31 cellular contexts compared by ENCODE assay signal in the genomic region with DNA sequence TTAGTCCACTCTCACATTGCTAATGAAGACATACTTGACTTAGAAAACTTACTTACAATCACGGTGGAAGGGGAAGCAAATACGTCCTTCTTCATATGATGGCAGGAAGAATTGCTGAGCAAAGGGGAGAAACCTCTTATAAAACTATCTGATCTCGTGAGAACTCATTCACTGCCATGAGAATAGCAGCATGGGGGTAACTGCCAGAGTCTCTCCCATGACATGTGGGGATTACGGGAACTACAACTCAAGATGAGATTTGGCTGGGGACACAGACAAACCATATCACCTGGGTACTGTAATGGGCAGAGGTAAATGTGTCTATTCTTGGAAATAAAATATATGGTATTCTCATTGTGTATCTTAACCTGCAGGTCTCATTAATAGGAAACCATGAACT.
"Had no signal": no experiment of that assay in that cellular context is flagged by ENCODE, and none has a peak within 500 bp of the region (broad histone marks: within the 10 kb centered on the region; RNA-seq: fewer than 3 reads in every experiment).

No MANE protein-coding gene starts in this region.

- H3K9me3 ChIP-seq: ascending aorta, breast epithelium, colonic mucosa had no signal

- ATAC-seq: activated naive CD4-positive, alpha-beta T cell treated with anti-CD3 and anti-CD28 coated beads, Interleukin-2, amount 50 U/mL, for 72 hours; activated T-cell treated with anti-CD3 and anti-CD28 coated beads, Interleukin-2, amount 50 U/mL, for 72 hours; esophagus mucosa; T-cell; T-helper 17 cell had no signal

- H3K27ac ChIP-seq: ascending aorta, breast epithelium, cardiac muscle cell, colonic mucosa, WERI-Rb-1 had no signal

- H3K4me1 Mint-ChIP-seq: activated CD4-positive, alpha-beta memory T cell treated with anti-CD3 and anti-CD28 coated beads, Interleukin-2, amount 10 ng/mL, durations not matched to agents 7 days and 5 days; activated CD4-positive, alpha-beta T cell treated with anti-CD3 and anti-CD28 coated beads, Interleukin-2, amount 10 ng/mL, durations not matched to agents 7 days and 5 days; activated naive CD4-positive, alpha-beta T cell treated with anti-CD3 and anti-CD28 coated beads, Interleukin-2, amount 10 ng/mL, durations not matched to agents 7 days and 5 days; activated naive CD8-positive, alpha-beta T cell treated with anti-CD3 and anti-CD28 coated beads, Interleukin-2, amount 10 ng/mL, durations not matched to agents 7 days and 5 days; T-cell; T-helper 17 cell had no signal

- H3K4me3 Mint-ChIP-seq: activated CD4-positive, alpha-beta memory T cell treated with anti-CD3 and anti-CD28 coated beads, Interleukin-2, amount 10 ng/mL, durations not matched to agents 7 days and 5 days; activated CD4-positive, alpha-beta T cell treated with anti-CD3 and anti-CD28 coated beads, Interleukin-2, amount 10 ng/mL, durations not matched to agents 7 days and 5 days; activated naive CD4-positive, alpha-beta T cell treated with anti-CD3 and anti-CD28 coated beads, Interleukin-2, amount 10 ng/mL, durations not matched to agents 7 days and 5 days; activated naive CD8-positive, alpha-beta T cell treated with anti-CD3 and anti-CD28 coated beads, Interleukin-2, amount 10 ng/mL, durations not matched to agents 7 days and 5 days; activated T-cell treated with anti-CD3 and anti-CD28 coated beads, Interleukin-2, amount 50 U/mL, for 24 hours; activated T-cell treated with anti-CD3 and anti-CD28 coated beads, Interleukin-2, amount 50 U/mL, for 72 hours; brain; T-cell; T-helper 17 cell; T-helper 2 cell treated with Interferon-gamma antibody and Interleukin-4, amounts not matched to agents 5 μg/mL and 100 μg/mL, for 36 hours had no signal

- H3K36me3 ChIP-seq: ascending aorta, breast epithelium, cardiac muscle cell, colonic mucosa, WERI-Rb-1 had no signal

- H3K36me3 Mint-ChIP-seq: activated naive CD4-positive, alpha-beta T cell treated with anti-CD3 and anti-CD28 coated beads, Interleukin-2, amount 10 ng/mL, durations not matched to agents 7 days and 5 days; activated naive CD4-positive, alpha-beta T cell treated with anti-CD3 and anti-CD28 coated beads, Interleukin-2, amount 50 U/mL, for 72 hours; activated naive CD8-positive, alpha-beta T cell treated with anti-CD3 and anti-CD28 coated beads, Interleukin-2, amount 10 ng/mL, durations not matched to agents 7 days and 5 days; brain; T-cell had no signal

- H3K27ac Mint-ChIP-seq: activated CD4-positive, alpha-beta memory T cell treated with anti-CD3 and anti-CD28 coated beads, Interleukin-2, amount 10 ng/mL, durations not matched to agents 7 days and 5 days; activated CD4-positive, alpha-beta T cell treated with anti-CD3 and anti-CD28 coated beads, Interleukin-2, amount 10 ng/mL, durations not matched to agents 7 days and 5 days; activated naive CD4-positive, alpha-beta T cell treated with anti-CD3 and anti-CD28 coated beads, Interleukin-2, amount 10 ng/mL, durations not matched to agents 7 days and 5 days; activated naive CD4-positive, alpha-beta T cell treated with anti-CD3 and anti-CD28 coated beads, Interleukin-2, amount 50 U/mL, for 72 hours; activated naive CD8-positive, alpha-beta T cell treated with anti-CD3 and anti-CD28 coated beads, Interleukin-2, amount 10 ng/mL, durations not matched to agents 7 days and 5 days; activated T-cell treated with anti-CD3 and anti-CD28 coated beads, Interleukin-2, amount 50 U/mL, for 24 hours; activated T-cell treated with anti-CD3 and anti-CD28 coated beads, Interleukin-2, amount 50 U/mL, for 72 hours; brain; T-cell; T-helper 17 cell; T-helper 2 cell treated with Interferon-gamma antibody and Interleukin-4, amounts not matched to agents 5 μg/mL and 100 μg/mL, for 36 hours had no signal

- DNase-seq: activated CD4-positive, alpha-beta memory T cell treated with anti-CD3 and anti-CD28 coated beads, Interleukin-2, amount 10 ng/mL, durations not matched to agents 7 days and 5 days; activated CD4-positive, alpha-beta T cell treated with anti-CD3 and anti-CD28 coated beads for 1 hour; activated CD4-positive, alpha-beta T cell treated with anti-CD3 and anti-CD28 coated beads for 4 hours; activated CD4-positive, alpha-beta T cell treated with anti-CD3 and anti-CD28 coated beads, Interleukin-2, amount 10 ng/mL, durations not matched to agents 7 days and 5 days; activated CD4-positive, alpha-beta T cell treated with anti-CD3 and anti-CD28 coated beads, Interleukin-2, amount 50 U/mL, for 4 hours; activated CD4-positive, CD25-positive, alpha-beta regulatory T cell; activated CD8-positive, alpha-beta memory T cell treated with anti-CD3 and anti-CD28 coated beads, Interleukin-2, amount 50 U/mL, for 48 hours; activated gamma-delta T cell; activated naive CD4-positive, alpha-beta T cell; activated naive CD4-positive, alpha-beta T cell treated with anti-CD3 and anti-CD28 coated beads, Interleukin-2, amount 10 ng/mL, durations not matched to agents 7 days and 5 days; activated naive CD8-positive, alpha-beta T cell treated with anti-CD3 and anti-CD28 coated beads, Interleukin-2, amount 10 ng/mL, durations not matched to agents 7 days and 5 days; activated T-cell treated with anti-CD3 and anti-CD28 coated beads for 4 hours; activated T-cell treated with anti-CD3 and anti-CD28 coated beads, Interleukin-2, amount 50 U/mL, for 24 hours; activated T-cell treated with anti-CD3 and anti-CD28 coated beads, Interleukin-2, amount 50 U/mL, for 72 hours; central memory CD4-positive, alpha-beta T cell; cerebellar nuclear complex; colonic mucosa; effector CD8-positive, alpha-beta T cell; foreskin fibroblast; head of caudate nucleus; T-cell; T-helper 17 cell; T1000; WERI-Rb-1 had no signal

- H3K4me1 ChIP-seq: ascending aorta, breast epithelium, colonic mucosa had no signal

- H3K27me3 Mint-ChIP-seq: activated CD4-positive, alpha-beta memory T cell treated with anti-CD3 and anti-CD28 coated beads, Interleukin-2, amount 10 ng/mL, durations not matched to agents 7 days and 5 days; activated CD4-positive, alpha-beta T cell treated with anti-CD3 and anti-CD28 coated beads, Interleukin-2, amount 10 ng/mL, durations not matched to agents 7 days and 5 days; activated naive CD4-positive, alpha-beta T cell treated with anti-CD3 and anti-CD28 coated beads, Interleukin-2, amount 10 ng/mL, durations not matched to agents 7 days and 5 days; activated naive CD8-positive, alpha-beta T cell treated with anti-CD3 and anti-CD28 coated beads, Interleukin-2, amount 10 ng/mL, durations not matched to agents 7 days and 5 days; activated T-cell treated with anti-CD3 and anti-CD28 coated beads, Interleukin-2, amount 50 U/mL, for 24 hours; brain; T-cell; T-helper 17 cell had no signal

- H3K9me3 Mint-ChIP-seq: activated CD4-positive, alpha-beta memory T cell treated with anti-CD3 and anti-CD28 coated beads, Interleukin-2, amount 10 ng/mL, durations not matched to agents 7 days and 5 days; activated naive CD8-positive, alpha-beta T cell treated with anti-CD3 and anti-CD28 coated beads, Interleukin-2, amount 10 ng/mL, durations not matched to agents 7 days and 5 days; brain had no signal

- H3K27me3 ChIP-seq: ascending aorta, breast epithelium, cardiac muscle cell, colonic mucosa had no signal

- H3K4me3 ChIP-seq: ascending aorta, breast epithelium, cardiac muscle cell, colonic mucosa had no signal
